In the genomic region with DNA sequence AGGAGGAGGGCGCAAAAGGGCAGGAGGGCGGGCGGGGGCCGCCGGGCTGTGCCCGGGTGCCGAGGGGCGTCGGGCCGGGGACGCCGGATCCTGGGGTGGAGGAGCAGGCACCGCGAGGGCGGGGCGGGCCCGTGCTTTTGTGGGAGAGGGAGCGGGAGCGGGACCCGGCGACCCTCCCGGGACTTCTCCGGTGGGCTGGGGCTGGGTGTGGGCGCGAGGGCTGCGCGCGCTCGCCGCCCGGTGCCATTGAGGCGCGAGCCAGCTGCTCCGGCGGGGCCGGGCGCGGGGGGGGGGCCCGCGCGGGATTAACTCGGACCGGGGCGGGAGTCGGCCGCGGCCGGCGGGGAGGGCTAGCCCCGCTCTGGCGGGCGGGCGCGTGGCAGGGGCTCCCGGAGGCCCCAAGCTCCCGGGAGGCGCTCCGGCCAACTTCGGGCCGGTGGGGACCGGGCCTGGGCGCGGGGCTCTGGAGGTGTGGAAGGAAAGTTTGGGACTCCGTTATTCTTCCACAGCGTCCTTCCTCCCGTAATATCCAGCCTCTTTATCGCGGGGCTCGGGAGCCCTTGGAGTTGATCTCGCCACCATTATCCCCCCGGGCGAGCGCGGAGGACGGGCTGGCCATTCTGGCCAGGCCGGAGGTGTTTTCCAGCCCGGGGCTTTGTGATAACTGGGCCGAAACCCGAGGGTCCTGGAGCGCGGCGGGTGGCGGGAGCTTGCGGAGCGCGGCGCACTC, we compare ENCODE assay signal across 9 cellular contexts. TPM values are rescaled to one million over a fixed set of nuclear protein-coding genes. Genes with fewer than 3 reads are reported as not detected.
DNase-seq lines count a peak whose midpoint lies in the region; ATAC-seq, FAIRE-seq and TF ChIP-seq lines count a peak whose summit lies in the region.
"Had no signal": no experiment of that assay in that cellular context is flagged by ENCODE, and none has a peak within 500 bp of the region (broad histone marks: within the 10 kb centered on the region; RNA-seq: fewer than 3 reads in every experiment).

No MANE protein-coding gene starts in this region.

- no peak for FAIRE-seq in kidney (lab: Jason Lieb, UNC)

- peaks cover 12% of the 10 kb centered on the region for H3K27me3 ChIP-seq in ascending aorta

- peak overlapping the region; percentile 49 to 75 for H3K4me3 Mint-ChIP-seq in stimulated activated naive CD8-positive, alpha-beta T cell treated with anti-CD3 and anti-CD28 coated beads, Interleukin-15, amount 100 ng/mL, for 72 hours

- TF ChIP-seq CTCF in ascending aorta (IDR thresholded peaks at IDR 0.05) (no peak), kidney (IDR thresholded peaks at IDR 0.05; ENCODE audit: borderline replicate concordance, extremely low read depth, insufficient read depth) (no peak)

- H3K4me1 ChIP-seq in ascending aorta (peaks cover 3 to 12% of the 10 kb centered on the region in 2 donors), kidney (ENCODE audit: control insufficient read depth in 1 of 2, insufficient read depth in 1 of 2, low read depth in 1 of 2, low read length in 2 of 2) (no peaks in the 10 kb centered on the region)

- no peak overlapping the region for H3K27ac Mint-ChIP-seq in stimulated activated naive CD8-positive, alpha-beta T cell treated with anti-CD3 and anti-CD28 coated beads, Interleukin-15, amount 100 ng/mL, for 72 hours

- H3K4me3 ChIP-seq in ascending aorta, result peak overlapping the region; percentile 57 to 62
- peak overlapping the region; percentile 60 to 65 for H3K4me3 ChIP-seq in kidney (ENCODE audit: low read length in 2 of 2)

- intact Hi-C loops in ascending aorta (cut with DNase I), result no loop called here
- intact Hi-C loops in kidney (cut with DNase I), result no loop called here

- no peaks in the 10 kb centered on the region for H3K9me3 ChIP-seq in ascending aorta
- no peaks in the 10 kb centered on the region for H3K9me3 ChIP-seq in kidney (ENCODE audit: control insufficient read depth in 1 of 2, low read length in 2 of 2)

- H3K9ac ChIP-seq in kidney (ENCODE audit: low read length in 2 of 2), result no peak overlapping the region

- H3K27ac ChIP-seq in ascending aorta, result no peak overlapping the region
- no peak overlapping the region for H3K27ac ChIP-seq in kidney (ENCODE audit: low read depth in 2 of 2, low read length in 2 of 2)
- H3K27ac ChIP-seq: 22Rv1 had no signal

- DNase-seq in DMS 273 (lab: John Stamatoyannopoulos, UW; ENCODE audit: unreplicated experiment) (peak; percentile 62), DMS 273 treated with DMSO at 0.1 percent for 48 hours (lab: John Stamatoyannopoulos, UW) (no peak), ascending aorta (ENCODE audit: low spot score in 2 of 2) (no peak), kidney (peak; percentile 76), cortex of kidney (lab: John Stamatoyannopoulos, UW) (no peak), germinal center (ENCODE audit: low spot score) (no peak)
- DNase-seq in stimulated activated naive CD8-positive, alpha-beta T cell treated with anti-CD3 and anti-CD28 coated beads, Interleukin-15, amount 100 ng/mL, for 72 hours, result no peak

- peaks cover 54% of the 10 kb centered on the region for H3K27me3 Mint-ChIP-seq in stimulated activated naive CD8-positive, alpha-beta T cell treated with anti-CD3 and anti-CD28 coated beads, Interleukin-15, amount 100 ng/mL, for 72 hours

- no peaks in the 10 kb centered on the region for H3K9me3 Mint-ChIP-seq in stimulated activated naive CD8-positive, alpha-beta T cell treated with anti-CD3 and anti-CD28 coated beads, Interleukin-15, amount 100 ng/mL, for 72 hours

- ATAC-seq in stimulated activated naive CD8-positive, alpha-beta T cell treated with anti-CD3 and anti-CD28 coated beads, Interleukin-15, amount 100 ng/mL, for 72 hours, result no peak
- no peak for ATAC-seq in GM21423 (IDR thresholded peaks at IDR 0.05; ENCODE audit: unreplicated experiment)

- peaks cover 32% of the 10 kb centered on the region for H3K4me1 Mint-ChIP-seq in stimulated activated naive CD8-positive, alpha-beta T cell treated with anti-CD3 and anti-CD28 coated beads, Interleukin-15, amount 100 ng/mL, for 72 hours

- H3K36me3 ChIP-seq in ascending aorta (no peaks in the 10 kb centered on the region), kidney (ENCODE audit: control insufficient read depth in 1 of 2, insufficient read depth in 2 of 2, low read length in 2 of 2) (no peaks in the 10 kb centered on the region)

RNA-seq across cellular contexts. Expression of gene CECR2, which starts 0.9 kb away (rescaled TPM):
- total RNA-seq in ascending aorta (1.4 TPM), kidney (3.4 TPM)
- polyA plus RNA-seq in kidney (ENCODE audit: insufficient read depth, low read depth, low replicate concordance), result 0.58 TPM

Comparison
In these comparisons a context has a peak if more than half of its experiments do, and no peak if none do; other contexts are left out.
1. DNase-seq: peak in DMS 273 (single experiment) and kidney (single experiment); none in DMS 273 treated with DMSO at 0.1 percent for 48 hours (single experiment), ascending aorta (0 of 2), stimulated activated naive CD8-positive, alpha-beta T cell treated with anti-CD3 and anti-CD28 coated beads, Interleukin-15, amount 100 ng/mL, for 72 hours (0 of 2), cortex of kidney (single experiment) and germinal center (single experiment).